Comparison of ENCODE assay signal across 2 cellular contexts in the genomic region with DNA sequence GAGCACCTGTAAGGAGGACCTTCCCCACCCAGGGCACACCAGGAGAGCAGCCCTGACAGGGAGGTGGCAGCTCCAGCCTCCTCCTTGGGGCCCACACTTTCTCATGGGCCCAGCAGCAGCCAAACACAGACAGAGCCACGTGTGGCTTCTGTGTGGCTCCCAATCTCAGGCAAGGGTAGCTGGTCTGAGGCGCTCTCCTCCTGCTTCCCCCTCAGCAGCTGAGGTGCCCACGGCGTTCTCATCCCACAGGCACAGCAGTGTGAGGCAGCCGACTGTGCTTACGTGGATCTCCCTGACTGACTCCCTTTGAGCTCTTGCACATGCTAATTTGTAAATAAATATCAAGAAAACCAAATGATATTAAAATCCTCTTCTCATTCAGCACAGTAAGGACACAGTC.
TF ChIP-seq lines count a peak whose summit lies in the region.

No MANE protein-coding gene starts in this region.

TF ChIP-seq in GM23338, 12 proteins besides CTCF, POLR2A, EP300 and RAD21:
- no peak for TF ChIP-seq POLR2AphosphoS5 (IDR thresholded peaks at IDR 0.05; ENCODE audit: low read depth)

TF ChIP-seq in SK-N-SH, 30 proteins besides CTCF, POLR2A, EP300 and RAD21:
- TF ChIP-seq ELF1 (IDR thresholded peaks at IDR 0.05), result no peak
- no peak for TF ChIP-seq EZH2phosphoT487 (IDR thresholded peaks at IDR 0.05; ENCODE audit: borderline replicate concordance, low read depth)
- no peak for TF ChIP-seq GATA2 (CRISPR knock-in tag; IDR thresholded peaks at IDR 0.05)
- TF ChIP-seq CHD2 (IDR thresholded peaks at IDR 0.05; ENCODE audit: low read length, partially characterized antibody), result no peak
- TF ChIP-seq TEAD4 (IDR thresholded peaks at IDR 0.05; ENCODE audit: borderline replicate concordance, insufficient read depth), result no peak
- no peak for TF ChIP-seq IRF3 (IDR thresholded peaks at IDR 0.05; ENCODE audit: low read depth, low read length)
- TF ChIP-seq FOXM1 (IDR thresholded peaks at IDR 0.05; ENCODE audit: low read depth), result no peak
- no peak for TF ChIP-seq RXRA (IDR thresholded peaks at IDR 0.05; ENCODE audit: borderline replicate concordance, low read depth)
- no peak for TF ChIP-seq NFIC (IDR thresholded peaks at IDR 0.05; ENCODE audit: borderline replicate concordance)
- TF ChIP-seq MXI1 (IDR thresholded peaks at IDR 0.05; ENCODE audit: low read depth, low read length), result no peak
- no peak for TF ChIP-seq GABPA (IDR thresholded peaks at IDR 0.05; ENCODE audit: low read depth)
- no peak for TF ChIP-seq USF2 (IDR thresholded peaks at IDR 0.05; ENCODE audit: borderline replicate concordance, low read depth, low read length)
- TF ChIP-seq, protein P1, sequence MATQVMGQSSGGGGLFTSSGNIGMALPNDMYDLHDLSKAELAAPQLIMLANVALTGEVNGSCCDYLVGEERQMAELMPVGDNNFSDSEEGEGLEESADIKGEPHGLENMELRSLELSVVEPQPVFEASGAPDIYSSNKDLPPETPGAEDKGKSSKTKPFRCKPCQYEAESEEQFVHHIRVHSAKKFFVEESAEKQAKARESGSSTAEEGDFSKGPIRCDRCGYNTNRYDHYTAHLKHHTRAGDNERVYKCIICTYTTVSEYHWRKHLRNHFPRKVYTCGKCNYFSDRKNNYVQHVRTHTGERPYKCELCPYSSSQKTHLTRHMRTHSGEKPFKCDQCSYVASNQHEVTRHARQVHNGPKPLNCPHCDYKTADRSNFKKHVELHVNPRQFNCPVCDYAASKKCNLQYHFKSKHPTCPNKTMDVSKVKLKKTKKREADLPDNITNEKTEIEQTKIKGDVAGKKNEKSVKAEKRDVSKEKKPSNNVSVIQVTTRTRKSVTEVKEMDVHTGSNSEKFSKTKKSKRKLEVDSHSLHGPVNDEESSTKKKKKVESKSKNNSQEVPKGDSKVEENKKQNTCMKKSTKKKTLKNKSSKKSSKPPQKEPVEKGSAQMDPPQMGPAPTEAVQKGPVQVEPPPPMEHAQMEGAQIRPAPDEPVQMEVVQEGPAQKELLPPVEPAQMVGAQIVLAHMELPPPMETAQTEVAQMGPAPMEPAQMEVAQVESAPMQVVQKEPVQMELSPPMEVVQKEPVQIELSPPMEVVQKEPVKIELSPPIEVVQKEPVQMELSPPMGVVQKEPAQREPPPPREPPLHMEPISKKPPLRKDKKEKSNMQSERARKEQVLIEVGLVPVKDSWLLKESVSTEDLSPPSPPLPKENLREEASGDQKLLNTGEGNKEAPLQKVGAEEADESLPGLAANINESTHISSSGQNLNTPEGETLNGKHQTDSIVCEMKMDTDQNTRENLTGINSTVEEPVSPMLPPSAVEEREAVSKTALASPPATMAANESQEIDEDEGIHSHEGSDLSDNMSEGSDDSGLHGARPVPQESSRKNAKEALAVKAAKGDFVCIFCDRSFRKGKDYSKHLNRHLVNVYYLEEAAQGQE (IDR thresholded peaks at IDR 0.05; ENCODE audit: low read depth, low read length), result no peak
- no peak for TF ChIP-seq FOSL2 (IDR thresholded peaks at IDR 0.05; ENCODE audit: borderline replicate concordance, low read depth)
- no peak for TF ChIP-seq PBX3 (IDR thresholded peaks at IDR 0.05)
- no peak for TF ChIP-seq POLR2AphosphoS5 (IDR thresholded peaks at IDR 0.05; ENCODE audit: low read depth, low read length)
- TF ChIP-seq TCF12 (IDR thresholded peaks at IDR 0.05), result no peak
- no peak for TF ChIP-seq YY1 (IDR thresholded peaks at IDR 0.05; ENCODE audit: low read depth)
